23 cellular contexts compared by ENCODE assay signal in the genomic region with DNA sequence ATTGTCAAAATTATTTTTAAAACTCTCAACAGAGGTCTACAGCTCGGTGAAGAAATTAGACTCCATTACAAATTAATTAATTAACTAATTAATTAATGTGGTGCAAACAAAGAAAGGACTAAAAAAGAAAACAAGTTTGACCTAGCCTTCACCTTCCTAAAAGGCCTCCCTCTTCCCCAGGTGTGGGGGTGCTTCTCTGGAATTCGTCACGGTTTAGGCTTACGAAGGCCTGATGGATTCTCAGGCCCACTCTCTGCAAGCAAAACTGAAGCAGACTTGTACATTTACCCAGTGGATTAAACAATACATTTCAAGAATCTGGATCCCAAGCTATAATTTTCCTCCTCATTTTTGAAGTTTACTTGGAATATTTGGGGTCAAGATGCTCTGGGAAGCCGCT.
"Had no signal": no experiment of that assay in that cellular context is flagged by ENCODE, and none has a peak within 500 bp of the region (broad histone marks: within the 10 kb centered on the region; RNA-seq: fewer than 3 reads in every experiment).

No MANE protein-coding gene starts in this region.

- H3K9me3 ChIP-seq: gastrocnemius medialis, spleen, tibial nerve had no signal

- H3K36me3 ChIP-seq: gastrocnemius medialis, neural progenitor cell, spleen, tibial nerve had no signal

- H3K27me3 ChIP-seq: dorsolateral prefrontal cortex, gastrocnemius medialis, neural progenitor cell, spleen, tibial nerve had no signal

- H2AFZ ChIP-seq: neural progenitor cell had no signal

- H3K4me2 ChIP-seq: neural progenitor cell had no signal

- H3K4me3 ChIP-seq: coronary artery, dorsolateral prefrontal cortex, gastrocnemius medialis, neural progenitor cell, spleen, tibial nerve had no signal

- H3K9ac ChIP-seq: neural progenitor cell had no signal

- ATAC-seq: activated CD4-positive, alpha-beta T cell treated with anti-CD3 and anti-CD28 coated beads for 36 hours; activated CD8-positive, alpha-beta memory T cell treated with anti-CD3 and anti-CD28 coated beads, Interleukin-2, amount 10 ng/mL, durations not matched to agents 7 days and 5 days; activated CD8-positive, alpha-beta T cell treated with anti-CD3 and anti-CD28 coated beads, Interleukin-2, amount 10 ng/mL, durations not matched to agents 7 days and 5 days; activated T-cell treated with anti-CD3 and anti-CD28 coated beads, Interleukin-2, amount 50 U/mL, for 72 hours; gastrocnemius medialis; natural killer cell; right cardiac atrium had no signal

- DNase-seq: activated CD4-positive, alpha-beta T cell treated with anti-CD3 and anti-CD28 coated beads for 36 hours; activated CD4-positive, CD25-positive, alpha-beta regulatory T cell; activated CD8-positive, alpha-beta memory T cell treated with anti-CD3 and anti-CD28 coated beads, Interleukin-2, amount 10 ng/mL, durations not matched to agents 7 days and 5 days; activated CD8-positive, alpha-beta T cell treated with anti-CD3 and anti-CD28 coated beads, Interleukin-2, amount 10 ng/mL, durations not matched to agents 7 days and 5 days; activated naive CD4-positive, alpha-beta T cell; activated T-cell treated with anti-CD3 and anti-CD28 coated beads, Interleukin-2, amount 50 U/mL, for 72 hours; anterior cingulate cortex; cerebellar nuclear complex; dorsolateral prefrontal cortex; effector memory CD4-positive, alpha-beta T cell; erythroblast; gastrocnemius medialis; glutamatergic neuron; islet precursor cell; mammary epithelial cell; natural killer cell; posterior cingulate gyrus; right cardiac atrium; spleen; stimulated activated naive CD4-positive, alpha-beta T cell treated with Interleukin-2 at 50 U/mL for 16 hours had no signal

- H3K27ac ChIP-seq: coronary artery, dorsolateral prefrontal cortex, gastrocnemius medialis, neural progenitor cell, spleen had no signal
